Comparison of ENCODE assay signal across 27 cellular contexts in the genomic region with DNA sequence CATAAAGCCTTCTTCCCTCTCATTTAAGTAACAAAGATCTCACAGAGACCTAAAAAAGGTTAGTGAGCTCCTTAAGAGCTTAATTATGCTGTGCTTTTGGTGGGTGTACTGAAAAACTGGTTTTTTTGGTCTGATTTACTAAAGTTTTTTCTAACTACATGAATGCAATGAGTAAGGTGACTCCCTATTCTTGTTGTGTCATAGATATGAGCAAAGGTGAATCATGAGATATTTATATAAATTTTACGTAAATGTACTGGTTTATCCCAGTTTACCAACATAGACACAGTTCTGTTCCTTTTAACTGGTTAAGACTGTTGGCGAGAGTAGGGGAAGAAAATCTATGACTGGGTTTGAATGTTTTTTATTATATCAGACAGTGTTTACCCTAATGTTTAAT.
DNase-seq lines count a peak whose midpoint lies in the region; ATAC-seq, FAIRE-seq and TF ChIP-seq lines count a peak whose summit lies in the region.
"Had no signal": no experiment of that assay in that cellular context is flagged by ENCODE, and none has a peak within 500 bp of the region (broad histone marks: within the 10 kb centered on the region; RNA-seq: fewer than 3 reads in every experiment).

No MANE protein-coding gene starts in this region.

- H3K4me1 Mint-ChIP-seq in naive thymus-derived CD8-positive, alpha-beta T cell: no peaks in the 10 kb centered on the region
- H3K4me1 Mint-ChIP-seq: activated CD4-positive, alpha-beta T cell treated with anti-CD3 and anti-CD28 coated beads for 36 hours; activated naive CD8-positive, alpha-beta T cell treated with anti-CD3 and anti-CD28 coated beads for 36 hours; memory B cell; T-helper 17 cell had no signal

- TF ChIP-seq POLR2A in gastrocnemius medialis (IDR thresholded peaks at IDR 0.05): no peak

- no peak overlapping the region for H3K27ac Mint-ChIP-seq in naive thymus-derived CD8-positive, alpha-beta T cell
- H3K27ac Mint-ChIP-seq: activated CD4-positive, alpha-beta T cell treated with anti-CD3 and anti-CD28 coated beads for 36 hours; activated naive CD8-positive, alpha-beta T cell treated with anti-CD3 and anti-CD28 coated beads for 36 hours; CD4-positive, alpha-beta T cell; memory B cell; T-helper 17 cell had no signal

- H3K9me3 Mint-ChIP-seq in naive thymus-derived CD8-positive, alpha-beta T cell: peaks cover 0 to 4% (median 0%) of the 10 kb centered on the region in 9 donors
- H3K9me3 Mint-ChIP-seq: activated naive CD8-positive, alpha-beta T cell treated with anti-CD3 and anti-CD28 coated beads for 36 hours; CD4-positive, alpha-beta T cell; memory B cell had no signal

- intact Hi-C loops in gastrocnemius medialis (cut with DNase I; ENCODE audit: low total_unique reads): no loop called here

- no peaks in the 10 kb centered on the region for H3K36me3 ChIP-seq in RWPE2 (ENCODE audit: low read depth)
- no peaks in the 10 kb centered on the region for H3K36me3 ChIP-seq in gastrocnemius medialis
- H3K36me3 ChIP-seq: neutrophil, prostate gland had no signal

- H3K36me3 Mint-ChIP-seq in naive thymus-derived CD8-positive, alpha-beta T cell: no peaks in the 10 kb centered on the region
- H3K36me3 Mint-ChIP-seq: activated naive CD8-positive, alpha-beta T cell treated with anti-CD3 and anti-CD28 coated beads for 36 hours; memory B cell had no signal

- FAIRE-seq in urothelium cell line (lab: Jason Lieb, UNC): no peak
- FAIRE-seq: D721Med, GM12878, H1 had no signal

- H3K27ac ChIP-seq in RWPE2 (ENCODE audit: poor library complexity, severe bottlenecking): peak overlapping the region; percentile 55
- H3K27ac ChIP-seq in gastrocnemius medialis: peak overlapping the region in 3 of 4 donors; percentile 39 to 53 (median 42)
- H3K27ac ChIP-seq: neutrophil, prostate gland, testis had no signal

- in situ Hi-C loops in gastrocnemius medialis (cut with MboI; ENCODE audit: low sequenced_read_pairs in 4 of 4): no loop called here

- ATAC-seq in RWPE2 (ENCODE audit: low read depth) (peak; percentile 89), gastrocnemius medialis (peak; percentile 59 to 71), HG03521 (IDR thresholded peaks at IDR 0.05; ENCODE audit: unreplicated experiment) (no peak), HG02840 (IDR thresholded peaks at IDR 0.05; ENCODE audit: low FRiP score, unreplicated experiment) (no peak)
- no peak for ATAC-seq in naive thymus-derived CD8-positive, alpha-beta T cell
- ATAC-seq: activated CD4-positive, alpha-beta T cell treated with anti-CD3 and anti-CD28 coated beads for 36 hours; GM12878; left colon; stimulated activated naive CD8-positive, alpha-beta T cell treated with anti-CD3 and anti-CD28 coated beads, Interleukin-15, Interleukin-2, amounts not matched to agents 100 U/mL and 50 U/mL, for 24 hours; T-helper 17 cell had no signal

- H3K27me3 ChIP-seq in RWPE2 (ENCODE audit: insufficient read depth, poor library complexity, severe bottlenecking): no peaks in the 10 kb centered on the region
- H3K27me3 ChIP-seq in gastrocnemius medialis: no peaks in the 10 kb centered on the region
- H3K27me3 ChIP-seq: neutrophil, testis had no signal

- POLR2A ChIA-PET in naive thymus-derived CD8-positive, alpha-beta T cell (lab: Charles Lee): no interaction called here

- H3K27me3 Mint-ChIP-seq in naive thymus-derived CD8-positive, alpha-beta T cell: peaks cover 0 to 8% (median 0%) of the 10 kb centered on the region in 5 donors
- H3K27me3 Mint-ChIP-seq: activated CD4-positive, alpha-beta T cell treated with anti-CD3 and anti-CD28 coated beads for 36 hours; activated naive CD8-positive, alpha-beta T cell treated with anti-CD3 and anti-CD28 coated beads for 36 hours; CD4-positive, alpha-beta T cell; T-helper 17 cell had no signal

- H3K9me3 ChIP-seq in RWPE2 (ENCODE audit: severe bottlenecking) (no peaks in the 10 kb centered on the region), gastrocnemius medialis (no peaks in the 10 kb centered on the region)
- H3K9me3 ChIP-seq: neutrophil, prostate gland, testis had no signal

- no peak overlapping the region for H3K4me3 ChIP-seq in RWPE2 (ENCODE audit: severe bottlenecking)
- H3K4me3 ChIP-seq in gastrocnemius medialis: no peak overlapping the region
- H3K4me3 ChIP-seq: GM12878, prostate gland, testis had no signal

- no peak overlapping the region for H3K4me3 Mint-ChIP-seq in naive thymus-derived CD8-positive, alpha-beta T cell
- H3K4me3 Mint-ChIP-seq: activated CD4-positive, alpha-beta T cell treated with anti-CD3 and anti-CD28 coated beads for 36 hours; activated naive CD8-positive, alpha-beta T cell treated with anti-CD3 and anti-CD28 coated beads for 36 hours; CD4-positive, alpha-beta T cell; memory B cell; T-helper 17 cell had no signal

- DNase-seq in HPDE6-E6E7 (ENCODE audit: extremely low spot score): peak; percentile 45
- DNase-seq in RWPE2 (ENCODE audit: low spot score): no peak
- peak; percentile 6 for DNase-seq in fibroblast of peridontal ligament (ENCODE audit: extremely low read depth)
- no peak for DNase-seq in gastrocnemius medialis
- no peak for DNase-seq in urothelium cell line (ENCODE audit: low spot score)
- no peak for DNase-seq in naive thymus-derived CD8-positive, alpha-beta T cell
- DNase-seq: activated CD4-positive, alpha-beta T cell treated with anti-CD3 and anti-CD28 coated beads for 36 hours; activated effector memory CD4-positive, alpha-beta T cell treated with anti-CD3 and anti-CD28 coated beads, Interleukin-2, amount 50 U/mL, for 16 hours; activated naive CD8-positive, alpha-beta T cell treated with anti-CD3 and anti-CD28 coated beads for 36 hours; activated T-cell treated with anti-CD3 and anti-CD28 coated beads for 4 hours; AML-193; CD4-positive, alpha-beta T cell; cerebellar nuclear complex; left colon; NCI-H1105; NCI-H2029; stimulated activated naive CD8-positive, alpha-beta T cell treated with anti-CD3 and anti-CD28 coated beads, Interleukin-15, Interleukin-2, amounts not matched to agents 100 U/mL and 50 U/mL, for 24 hours; T-helper 17 cell; testis had no signal

- TF ChIP-seq CTCF in RWPE2 (IDR thresholded peaks at IDR 0.05; ENCODE audit: poor library complexity, severe bottlenecking) (no peak), gastrocnemius medialis (IDR thresholded peaks at IDR 0.05 in 4 of 5, conservative IDR thresholded peaks at IDR 0.05 in 1 of 5) (no peak)

- H3K4me1 ChIP-seq in RWPE2 (ENCODE audit: insufficient read depth, poor library complexity, severe bottlenecking): peaks cover 26% of the 10 kb centered on the region
- H3K4me1 ChIP-seq in gastrocnemius medialis: peaks cover 13 to 33% of the 10 kb centered on the region in 2 donors
- H3K4me1 ChIP-seq: prostate gland, testis had no signal

Comparison
In these comparisons a context has a peak if more than half of its experiments do, and no peak if none do; other contexts are left out.
1. DNase-seq: peak in HPDE6-E6E7 (single experiment) and fibroblast of peridontal ligament (single experiment); none in RWPE2 (single experiment), gastrocnemius medialis (0 of 2), urothelium cell line (single experiment) and naive thymus-derived CD8-positive, alpha-beta T cell (0 of 10).
2. ATAC-seq: peak in RWPE2 (single experiment) and gastrocnemius medialis (2 of 2); none in HG03521 (single experiment), HG02840 (single experiment) and naive thymus-derived CD8-positive, alpha-beta T cell (0 of 2).